1 cellular context compared by ENCODE assay signal in genomic region chr22:46084943-46085830, GRCh38.
TF ChIP-seq lines count a peak whose summit lies in the region.

No MANE protein-coding gene starts in this region.

TF ChIP-seq in K562, 482 proteins besides CTCF, POLR2A, EP300 and RAD21 (continued from another document and continues in another):
- TF ChIP-seq, protein P1, sequence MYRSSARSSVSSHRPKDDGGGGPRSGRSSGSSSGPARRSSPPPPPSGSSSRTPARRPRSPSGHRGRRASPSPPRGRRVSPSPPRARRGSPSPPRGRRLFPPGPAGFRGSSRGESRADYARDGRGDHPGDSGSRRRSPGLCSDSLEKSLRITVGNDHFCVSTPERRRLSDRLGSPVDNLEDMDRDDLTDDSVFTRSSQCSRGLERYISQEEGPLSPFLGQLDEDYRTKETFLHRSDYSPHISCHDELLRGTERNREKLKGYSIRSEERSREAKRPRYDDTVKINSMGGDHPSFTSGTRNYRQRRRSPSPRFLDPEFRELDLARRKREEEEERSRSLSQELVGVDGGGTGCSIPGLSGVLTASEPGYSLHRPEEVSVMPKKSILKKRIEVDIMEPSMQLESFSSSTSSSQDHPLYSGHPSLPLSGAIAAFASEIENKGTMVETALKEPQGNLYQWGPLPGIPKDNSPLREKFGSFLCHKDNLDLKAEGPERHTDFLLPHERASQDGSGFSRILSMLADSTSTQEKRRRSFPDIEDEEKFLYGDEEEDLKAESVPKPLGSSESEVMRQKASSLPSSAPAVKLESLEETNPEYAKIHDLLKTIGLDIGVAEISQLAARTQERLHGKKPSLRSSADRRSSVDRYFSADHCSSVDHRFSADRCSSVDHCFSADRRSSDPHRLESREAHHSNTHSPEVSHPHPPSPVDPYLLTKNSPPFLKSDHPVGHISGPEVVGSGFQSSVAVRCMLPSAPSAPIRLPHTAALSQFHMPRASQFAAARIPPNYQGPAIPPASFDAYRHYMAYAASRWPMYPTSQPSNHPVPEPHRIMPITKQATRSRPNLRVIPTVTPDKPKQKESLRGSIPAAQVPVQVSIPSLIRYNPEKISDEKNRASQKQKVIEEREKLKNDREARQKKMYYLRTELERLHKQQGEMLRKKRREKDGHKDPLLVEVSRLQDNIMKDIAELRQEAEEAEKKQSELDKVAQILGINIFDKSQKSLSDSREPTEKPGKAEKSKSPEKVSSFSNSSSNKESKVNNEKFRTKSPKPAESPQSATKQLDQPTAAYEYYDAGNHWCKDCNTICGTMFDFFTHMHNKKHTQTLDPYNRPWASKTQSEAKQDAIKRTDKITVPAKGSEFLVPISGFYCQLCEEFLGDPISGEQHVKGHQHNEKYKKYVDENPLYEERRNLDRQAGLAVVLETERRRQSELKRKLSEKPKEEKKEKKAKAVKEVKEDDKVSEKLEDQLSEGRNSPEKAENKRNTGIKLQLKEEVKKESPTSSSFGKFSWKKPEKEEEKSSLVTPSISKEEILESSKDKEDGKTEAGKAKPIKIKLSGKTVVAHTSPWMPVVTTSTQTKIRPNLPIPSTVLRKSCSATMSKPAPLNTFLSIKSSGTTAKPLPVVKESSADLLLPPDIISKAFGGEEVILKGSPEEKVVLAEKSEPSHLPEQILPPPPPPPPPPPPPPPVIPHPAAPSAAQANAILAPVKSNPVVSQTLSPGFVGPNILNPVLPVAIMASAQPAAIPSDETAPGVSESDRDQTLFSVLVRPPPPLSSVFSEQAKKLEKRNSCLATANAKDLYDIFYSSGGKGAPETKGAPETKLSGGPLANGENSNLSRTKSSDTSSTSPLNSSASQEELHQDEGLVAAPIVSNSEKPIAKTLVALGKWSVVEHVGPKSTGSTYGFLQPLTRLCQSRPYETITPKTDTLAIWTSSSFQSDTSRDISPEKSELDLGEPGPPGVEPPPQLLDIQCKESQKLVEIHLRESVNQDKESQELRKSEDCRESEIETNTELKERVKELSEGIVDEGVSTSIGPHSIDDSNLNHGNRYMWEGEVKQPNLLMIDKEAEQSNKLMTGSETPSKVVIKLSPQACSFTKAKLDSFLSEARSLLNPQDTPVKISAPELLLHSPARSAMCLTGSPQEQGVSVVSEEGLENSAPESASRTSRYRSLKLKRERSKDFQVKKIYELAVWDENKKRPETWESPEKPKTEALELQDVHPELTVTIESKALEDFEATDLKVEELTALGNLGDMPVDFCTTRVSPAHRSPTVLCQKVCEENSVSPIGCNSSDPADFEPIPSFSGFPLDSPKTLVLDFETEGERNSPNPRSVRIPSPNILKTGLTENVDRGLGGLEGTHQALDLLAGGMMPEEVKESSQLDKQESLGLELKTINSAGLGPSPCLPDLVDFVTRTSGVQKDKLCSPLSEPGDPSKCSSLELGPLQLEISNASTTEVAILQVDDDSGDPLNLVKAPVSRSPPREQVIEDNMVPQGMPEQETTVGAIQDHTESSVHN (IDR thresholded peaks at IDR 0.05; ENCODE audit: borderline replicate concordance in 1 of 2, low read depth in 1 of 2) = no peak
- TF ChIP-seq POLR2AphosphoS5 (IDR thresholded peaks at IDR 0.05; ENCODE audit: control insufficient read depth, insufficient read depth, low read depth, low read length) (no peak), OTX1 (CRISPR knock-in tag; IDR thresholded peaks at IDR 0.05) (no peak), STAT6 (CRISPR knock-in tag; IDR thresholded peaks at IDR 0.05) (no peak), PCBP2 (IDR thresholded peaks at IDR 0.05; ENCODE audit: low read depth, low read length, poor library complexity, severe bottlenecking) (no peak), ZEB2 (IDR thresholded peaks at IDR 0.05) (no peak), TOE1 (IDR thresholded peaks at IDR 0.05; ENCODE audit: borderline replicate concordance) (peak; percentile 15; the same call in 1 of the 2 replicates), TOE1 (CRISPR knock-in tag; IDR thresholded peaks at IDR 0.05; ENCODE audit: borderline replicate concordance, low read depth) (no peak), KAT8 (IDR thresholded peaks at IDR 0.05; ENCODE audit: low read depth) (peak; percentile 98), ATF1 (CRISPR knock-in tag; IDR thresholded peaks at IDR 0.05) (no peak), ATF1 (tag; IDR thresholded peaks at IDR 0.05) (no peak), BRCA1 (IDR thresholded peaks at IDR 0.05) (no peak), BRCA1 (CRISPR knock-in tag; IDR thresholded peaks at IDR 0.05) (no peak), ZNF436 (CRISPR knock-in tag; IDR thresholded peaks at IDR 0.05) (no peak), ZNF644 (tag; IDR thresholded peaks at IDR 0.05; ENCODE audit: low read depth) (peak; percentile 52; the same call in 1 of the 2 replicates), ZNF785 (CRISPR knock-in tag; IDR thresholded peaks at IDR 0.05) (no peak), PHF8 (IDR thresholded peaks at IDR 0.05; ENCODE audit: borderline replicate concordance, low read length) (peak; percentile 40; the same call in 1 of the 2 replicates), USF1 (CRISPR knock-in tag; IDR thresholded peaks at IDR 0.05) (0 out of 2 replicates have a peak, but pooled peaks have one; percentile 6), BCL6 (CRISPR knock-in tag; IDR thresholded peaks at IDR 0.05) (no peak), FOXA1 (IDR thresholded peaks at IDR 0.05; ENCODE audit: borderline replicate concordance) (no peak), TEAD4 (IDR thresholded peaks at IDR 0.05; ENCODE audit: low read length) (peak; percentile 81), TEAD4 (CRISPR knock-in tag; IDR thresholded peaks at IDR 0.05; ENCODE audit: borderline replicate concordance) (no peak), ZBTB8A (IDR thresholded peaks at IDR 0.05; ENCODE audit: partially characterized antibody) (no peak), NRF1 (conservative IDR thresholded peaks at IDR 0.05 in 1 of 2, IDR thresholded peaks at IDR 0.05 in 1 of 2) (peak; percentile 34 to 53; a peak in 2 of 4 replicates), CBX1 (IDR thresholded peaks at IDR 0.05; ENCODE audit: low read depth) (no peak), ZNF77 (CRISPR knock-in tag; IDR thresholded peaks at IDR 0.05) (no peak), CBX5 (IDR thresholded peaks at IDR 0.05; ENCODE audit: borderline replicate concordance, low read depth) (no peak), TARDBP (IDR thresholded peaks at IDR 0.05) (no peak), KAT7 (CRISPR knock-in tag; IDR thresholded peaks at IDR 0.05; ENCODE audit: borderline replicate concordance) (0 out of 2 replicates have a peak, but pooled peaks have one; percentile 65), USF2 (CRISPR knock-in tag; IDR thresholded peaks at IDR 0.05) (no peak), BHLHE40 (IDR thresholded peaks at IDR 0.05; ENCODE audit: low read length) (0 out of 2 replicates have a peak, but pooled peaks have one; percentile 13), CBFA2T2 (conservative IDR thresholded peaks at IDR 0.05) (no peak), DACH1 (IDR thresholded peaks at IDR 0.05; ENCODE audit: partially characterized antibody) (no peak), TRIM24 (IDR thresholded peaks at IDR 0.05) (no peak), RFX5 (IDR thresholded peaks at IDR 0.05; ENCODE audit: low read depth, low read length) (no peak), BRD9 (IDR thresholded peaks at IDR 0.05; ENCODE audit: low read depth, partially characterized antibody) (no peak), SMC3 (conservative IDR thresholded peaks at IDR 0.05; ENCODE audit: insufficient read depth, low read depth, low read length) (no peak), HSF4 (CRISPR knock-in tag; IDR thresholded peaks at IDR 0.05; ENCODE audit: borderline replicate concordance) (no peak), ASH1L (IDR thresholded peaks at IDR 0.05; ENCODE audit: borderline replicate concordance, low read depth, partially characterized antibody) (no peak), HNRNPL (IDR thresholded peaks at IDR 0.05; ENCODE audit: low read depth, low read length) (no peak)
- TF ChIP-seq, protein P2, sequence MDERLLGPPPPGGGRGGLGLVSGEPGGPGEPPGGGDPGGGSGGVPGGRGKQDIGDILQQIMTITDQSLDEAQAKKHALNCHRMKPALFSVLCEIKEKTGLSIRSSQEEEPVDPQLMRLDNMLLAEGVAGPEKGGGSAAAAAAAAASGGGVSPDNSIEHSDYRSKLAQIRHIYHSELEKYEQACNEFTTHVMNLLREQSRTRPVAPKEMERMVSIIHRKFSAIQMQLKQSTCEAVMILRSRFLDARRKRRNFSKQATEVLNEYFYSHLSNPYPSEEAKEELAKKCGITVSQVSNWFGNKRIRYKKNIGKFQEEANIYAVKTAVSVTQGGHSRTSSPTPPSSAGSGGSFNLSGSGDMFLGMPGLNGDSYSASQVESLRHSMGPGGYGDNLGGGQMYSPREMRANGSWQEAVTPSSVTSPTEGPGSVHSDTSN (CRISPR knock-in tag; IDR thresholded peaks at IDR 0.05; ENCODE audit: low read depth) = no peak
- TF ChIP-seq, protein P2 (tag; conservative IDR thresholded peaks at IDR 0.05; ENCODE audit: low read depth) = no peak
- TF ChIP-seq, protein P3, sequence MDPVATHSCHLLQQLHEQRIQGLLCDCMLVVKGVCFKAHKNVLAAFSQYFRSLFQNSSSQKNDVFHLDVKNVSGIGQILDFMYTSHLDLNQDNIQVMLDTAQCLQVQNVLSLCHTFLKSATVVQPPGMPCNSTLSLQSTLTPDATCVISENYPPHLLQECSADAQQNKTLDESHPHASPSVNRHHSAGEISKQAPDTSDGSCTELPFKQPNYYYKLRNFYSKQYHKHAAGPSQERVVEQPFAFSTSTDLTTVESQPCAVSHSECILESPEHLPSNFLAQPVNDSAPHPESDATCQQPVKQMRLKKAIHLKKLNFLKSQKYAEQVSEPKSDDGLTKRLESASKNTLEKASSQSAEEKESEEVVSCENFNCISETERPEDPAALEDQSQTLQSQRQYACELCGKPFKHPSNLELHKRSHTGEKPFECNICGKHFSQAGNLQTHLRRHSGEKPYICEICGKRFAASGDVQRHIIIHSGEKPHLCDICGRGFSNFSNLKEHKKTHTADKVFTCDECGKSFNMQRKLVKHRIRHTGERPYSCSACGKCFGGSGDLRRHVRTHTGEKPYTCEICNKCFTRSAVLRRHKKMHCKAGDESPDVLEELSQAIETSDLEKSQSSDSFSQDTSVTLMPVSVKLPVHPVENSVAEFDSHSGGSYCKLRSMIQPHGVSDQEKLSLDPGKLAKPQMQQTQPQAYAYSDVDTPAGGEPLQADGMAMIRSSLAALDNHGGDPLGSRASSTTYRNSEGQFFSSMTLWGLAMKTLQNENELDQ (CRISPR knock-in tag; IDR thresholded peaks at IDR 0.05; ENCODE audit: borderline replicate concordance) = no peak
- TF ChIP-seq, protein P4, sequence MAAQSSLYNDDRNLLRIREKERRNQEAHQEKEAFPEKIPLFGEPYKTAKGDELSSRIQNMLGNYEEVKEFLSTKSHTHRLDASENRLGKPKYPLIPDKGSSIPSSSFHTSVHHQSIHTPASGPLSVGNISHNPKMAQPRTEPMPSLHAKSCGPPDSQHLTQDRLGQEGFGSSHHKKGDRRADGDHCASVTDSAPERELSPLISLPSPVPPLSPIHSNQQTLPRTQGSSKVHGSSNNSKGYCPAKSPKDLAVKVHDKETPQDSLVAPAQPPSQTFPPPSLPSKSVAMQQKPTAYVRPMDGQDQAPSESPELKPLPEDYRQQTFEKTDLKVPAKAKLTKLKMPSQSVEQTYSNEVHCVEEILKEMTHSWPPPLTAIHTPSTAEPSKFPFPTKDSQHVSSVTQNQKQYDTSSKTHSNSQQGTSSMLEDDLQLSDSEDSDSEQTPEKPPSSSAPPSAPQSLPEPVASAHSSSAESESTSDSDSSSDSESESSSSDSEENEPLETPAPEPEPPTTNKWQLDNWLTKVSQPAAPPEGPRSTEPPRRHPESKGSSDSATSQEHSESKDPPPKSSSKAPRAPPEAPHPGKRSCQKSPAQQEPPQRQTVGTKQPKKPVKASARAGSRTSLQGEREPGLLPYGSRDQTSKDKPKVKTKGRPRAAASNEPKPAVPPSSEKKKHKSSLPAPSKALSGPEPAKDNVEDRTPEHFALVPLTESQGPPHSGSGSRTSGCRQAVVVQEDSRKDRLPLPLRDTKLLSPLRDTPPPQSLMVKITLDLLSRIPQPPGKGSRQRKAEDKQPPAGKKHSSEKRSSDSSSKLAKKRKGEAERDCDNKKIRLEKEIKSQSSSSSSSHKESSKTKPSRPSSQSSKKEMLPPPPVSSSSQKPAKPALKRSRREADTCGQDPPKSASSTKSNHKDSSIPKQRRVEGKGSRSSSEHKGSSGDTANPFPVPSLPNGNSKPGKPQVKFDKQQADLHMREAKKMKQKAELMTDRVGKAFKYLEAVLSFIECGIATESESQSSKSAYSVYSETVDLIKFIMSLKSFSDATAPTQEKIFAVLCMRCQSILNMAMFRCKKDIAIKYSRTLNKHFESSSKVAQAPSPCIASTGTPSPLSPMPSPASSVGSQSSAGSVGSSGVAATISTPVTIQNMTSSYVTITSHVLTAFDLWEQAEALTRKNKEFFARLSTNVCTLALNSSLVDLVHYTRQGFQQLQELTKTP (IDR thresholded peaks at IDR 0.05; ENCODE audit: low read depth in 1 of 2, partially characterized antibody in 2 of 2) = no peak
